Comparison of ENCODE assay signal across 19 cellular contexts in genomic region chr1:33684346-33685122, GRCh38.
A peak's percentile ranks its signal among the peaks of the same experiment; 100 is the strongest.
DNase-seq lines count a peak whose midpoint lies in the region; ATAC-seq, FAIRE-seq and TF ChIP-seq lines count a peak whose summit lies in the region.
"Had no signal": no experiment of that assay in that cellular context is flagged by ENCODE, and none has a peak within 500 bp of the region (broad histone marks: within the 10 kb centered on the region; RNA-seq: fewer than 3 reads in every experiment).

No MANE protein-coding gene starts in this region.

- no peaks in the 10 kb centered on the region for H3K36me3 Mint-ChIP-seq in activated CD4-positive, alpha-beta memory T cell treated with anti-CD3 and anti-CD28 coated beads, Interleukin-2, amount 10 ng/mL, durations not matched to agents 7 days and 5 days (ENCODE audit: low read depth)
- H3K36me3 Mint-ChIP-seq: CD4-positive, CD25-positive, alpha-beta regulatory T cell; IgD-negative memory B cell; T-cell had no signal

- no peaks in the 10 kb centered on the region for H3K79me2 ChIP-seq in SK-N-SH (ENCODE audit: insufficient read depth)

- no peak overlapping the region for H3K27ac Mint-ChIP-seq in activated CD4-positive, alpha-beta memory T cell treated with anti-CD3 and anti-CD28 coated beads, Interleukin-2, amount 10 ng/mL, durations not matched to agents 7 days and 5 days
- H3K27ac Mint-ChIP-seq: CD4-positive, CD25-positive, alpha-beta regulatory T cell; IgD-negative memory B cell; T-cell had no signal

- H3K27me3 ChIP-seq in SK-N-SH (ENCODE audit: insufficient read depth) = no peaks in the 10 kb centered on the region
- no peaks in the 10 kb centered on the region for H3K27me3 ChIP-seq in bronchial epithelial cell (ENCODE audit: control insufficient read depth, insufficient read depth, low read length)
- peaks cover 0 to 34% (median 6%) of the 10 kb centered on the region in 3 donors for H3K27me3 ChIP-seq in psoas muscle (ENCODE audit: insufficient read depth in 3 of 3, low read length in 2 of 3)

- POLR2A ChIA-PET in SK-N-SH (lab: Yijun Ruan, JAX) = interaction anchor here (0.9 kb wide), 1 partner anchor 135 kb away, joined by 3 read pairs; no protein-coding TSS in a partner anchor
- POLR2A ChIA-PET in activated CD4-positive, alpha-beta memory T cell treated with anti-CD3 and anti-CD28 coated beads, Interleukin-2, amount 10 ng/mL, durations not matched to agents 7 days and 5 days (lab: Charles Lee) = no interaction called here

- H3K27ac ChIP-seq in SK-N-SH (ENCODE audit: low read depth in 2 of 2, low read length in 1 of 2) (peak overlapping the region in 1 of 2 experiments; percentile 84; a peak in 2 of 4 replicates), psoas muscle (no peak overlapping the region)

- H3K4me2 ChIP-seq in SK-N-SH = no peak overlapping the region

- ATAC-seq in SK-N-SH treated with all-trans-retinoic acid at 6 μM for 48 hours (no peak), psoas muscle (no peak)
- ATAC-seq: PC-3, T-cell had no signal

- H3K4me1 ChIP-seq in SK-N-SH (ENCODE audit: control insufficient read depth in 1 of 2, insufficient read depth in 2 of 2, low read depth in 1 of 2, low read length in 1 of 2) = peaks cover 0 to 20% of the 10 kb centered on the region in 2 experiments; a peak in 2 of 4 replicates
- H3K4me1 ChIP-seq in psoas muscle = no peaks in the 10 kb centered on the region

- no peaks in the 10 kb centered on the region for H4K20me1 ChIP-seq in SK-N-SH (ENCODE audit: insufficient read depth)

- H3K9me2 ChIP-seq in SK-N-SH = no peaks in the 10 kb centered on the region

- H3K4me3 ChIP-seq in SK-N-SH (ENCODE audit: low read depth in 2 of 2, low read length in 1 of 2) (no peak overlapping the region), bronchial epithelial cell (ENCODE audit: low read depth, low read length) (no peak overlapping the region), psoas muscle (no peak overlapping the region)

- intact Hi-C loops in psoas muscle (cut with DNase I) = no loop called here

- no peak overlapping the region for H3K4me3 Mint-ChIP-seq in activated CD4-positive, alpha-beta memory T cell treated with anti-CD3 and anti-CD28 coated beads, Interleukin-2, amount 10 ng/mL, durations not matched to agents 7 days and 5 days
- H3K4me3 Mint-ChIP-seq: CD4-positive, CD25-positive, alpha-beta regulatory T cell; IgD-negative memory B cell; T-cell had no signal

- 11% methylated on average over 8 of the region's 9 CpGs for WGBS in SK-N-SH (ENCODE audit: low lambda C conversion rate)
- 63 to 73% (median 66%) methylated on average over 9 of the region's 9 CpGs for WGBS in psoas muscle, 3 donors

- TF ChIP-seq CTCF in SK-N-SH (IDR thresholded peaks at IDR 0.05) (no peak), bronchial epithelial cell (IDR thresholded peaks at IDR 0.05; ENCODE audit: insufficient read depth, low read length, severe bottlenecking) (no peak), psoas muscle (IDR thresholded peaks at IDR 0.05) (no peak)

- peak; percentile 18 for FAIRE-seq in bronchial epithelial cell (lab: Jason Lieb, UNC)
- FAIRE-seq: A204.1, GM18507 had no signal

- DNase-seq in SK-N-SH (peak; percentile 47), NCI-H510A treated with DMSO at 0.1 percent for 48 hours (lab: John Stamatoyannopoulos, UW) (peak; percentile 92), bronchial epithelial cell (ENCODE audit: low read depth) (no peak), psoas muscle (no peak), NCI-H2196 (lab: John Stamatoyannopoulos, UW; ENCODE audit: unreplicated experiment) (no peak), occipital lobe (lab: John Stamatoyannopoulos, UW) (no peak)
- no peak for DNase-seq in activated CD4-positive, alpha-beta memory T cell treated with anti-CD3 and anti-CD28 coated beads, Interleukin-2, amount 10 ng/mL, durations not matched to agents 7 days and 5 days
- DNase-seq: CD4-positive, CD25-positive, alpha-beta regulatory T cell; EL; HCEC 1CT; MV-4-11; NCI-H1694; NCI-H446 treated with DMSO at 0.1 percent for 48 hours; PC-3; T-cell had no signal

- H3K27me3 Mint-ChIP-seq in activated CD4-positive, alpha-beta memory T cell treated with anti-CD3 and anti-CD28 coated beads, Interleukin-2, amount 10 ng/mL, durations not matched to agents 7 days and 5 days = peaks cover 13% of the 10 kb centered on the region

- H3K9me3 ChIP-seq in SK-N-SH (no peaks in the 10 kb centered on the region), psoas muscle (no peaks in the 10 kb centered on the region)

- CTCF ChIA-PET in SK-N-SH (lab: Yijun Ruan, JAX) = interaction anchor here (0.7 to 2.6 kb wide), 24 partner anchors 11 to 999 kb away, joined by 3 to 34 read pairs (median 5); partner anchors contain the start of gene CSMD2
- CTCF ChIA-PET in activated CD4-positive, alpha-beta memory T cell treated with anti-CD3 and anti-CD28 coated beads, Interleukin-2, amount 10 ng/mL, durations not matched to agents 7 days and 5 days (lab: Charles Lee) = interaction anchor here (1.1 kb wide), 1 partner anchor 51 kb away, joined by 3 read pairs; no protein-coding TSS in a partner anchor

- H3K9ac ChIP-seq in SK-N-SH = no peak overlapping the region

- H3F3A ChIP-seq in SK-N-SH (replicated peaks; ENCODE audit: insufficient read depth) = no peaks in the 10 kb centered on the region

- no peak for TF ChIP-seq RAD21 in SK-N-SH (IDR thresholded peaks at IDR 0.05; ENCODE audit: low read length)

- peak in 1 of 2 experiments; percentile 7; a peak in 1 of 4 replicates for TF ChIP-seq EP300 in SK-N-SH (IDR thresholded peaks at IDR 0.05; ENCODE audit: borderline replicate concordance in 1 of 2, low read depth in 1 of 2, low read length in 1 of 2)

- no peaks in the 10 kb centered on the region for H3K36me3 ChIP-seq in SK-N-SH (replicated peaks in 1 of 2; ENCODE audit: control insufficient read depth in 1 of 2, insufficient read depth in 2 of 2, low read length in 1 of 2)
- H3K36me3 ChIP-seq in bronchial epithelial cell (ENCODE audit: control insufficient read depth, insufficient read depth, low read length) = no peaks in the 10 kb centered on the region
- H3K36me3 ChIP-seq in psoas muscle (ENCODE audit: insufficient read depth in 1 of 2, low read depth in 1 of 2) = no peaks in the 10 kb centered on the region

- no peaks in the 10 kb centered on the region for H3K4me1 Mint-ChIP-seq in activated CD4-positive, alpha-beta memory T cell treated with anti-CD3 and anti-CD28 coated beads, Interleukin-2, amount 10 ng/mL, durations not matched to agents 7 days and 5 days
- H3K4me1 Mint-ChIP-seq: CD4-positive, CD25-positive, alpha-beta regulatory T cell; IgD-negative memory B cell; T-cell had no signal

- no peak overlapping the region for H2AFZ ChIP-seq in SK-N-SH (ENCODE audit: low read depth)

- H3K9me3 Mint-ChIP-seq in activated CD4-positive, alpha-beta memory T cell treated with anti-CD3 and anti-CD28 coated beads, Interleukin-2, amount 10 ng/mL, durations not matched to agents 7 days and 5 days = no peaks in the 10 kb centered on the region

TF ChIP-seq in SK-N-SH, 30 proteins besides CTCF, POLR2A, EP300 and RAD21:
- TF ChIP-seq GATA2 (CRISPR knock-in tag; IDR thresholded peaks at IDR 0.05) (peak; percentile 44), RXRA (IDR thresholded peaks at IDR 0.05; ENCODE audit: borderline replicate concordance, low read depth) (no peak), FOXJ3 (CRISPR knock-in tag; IDR thresholded peaks at IDR 0.05) (peak; percentile 10; the same call in 1 of the 2 replicates), JUND (IDR thresholded peaks at IDR 0.05) (no peak)
TF ChIP-seq in SK-N-SH: peak in this region for 2.

TF ChIP-seq in SK-N-SH treated with all-trans-retinoic acid at 6 μM for 48 hours, 23 proteins besides CTCF, POLR2A, EP300 and RAD21:
- TF ChIP-seq ISL1 (CRISPR knock-in tag; IDR thresholded peaks at IDR 0.05) = no peak

Comparison
In these comparisons a context has a peak if more than half of its experiments do, and no peak if none do; other contexts are left out.
1. DNase-seq: peak in SK-N-SH (single experiment) and NCI-H510A treated with DMSO at 0.1 percent for 48 hours (single experiment); none in bronchial epithelial cell (single experiment), psoas muscle (0 of 2), NCI-H2196 (single experiment), occipital lobe (single experiment) and activated CD4-positive, alpha-beta memory T cell treated with anti-CD3 and anti-CD28 coated beads, Interleukin-2, amount 10 ng/mL, durations not matched to agents 7 days and 5 days (single experiment).